Comparison of ENCODE assay signal across 1 cellular context in the genomic region with DNA sequence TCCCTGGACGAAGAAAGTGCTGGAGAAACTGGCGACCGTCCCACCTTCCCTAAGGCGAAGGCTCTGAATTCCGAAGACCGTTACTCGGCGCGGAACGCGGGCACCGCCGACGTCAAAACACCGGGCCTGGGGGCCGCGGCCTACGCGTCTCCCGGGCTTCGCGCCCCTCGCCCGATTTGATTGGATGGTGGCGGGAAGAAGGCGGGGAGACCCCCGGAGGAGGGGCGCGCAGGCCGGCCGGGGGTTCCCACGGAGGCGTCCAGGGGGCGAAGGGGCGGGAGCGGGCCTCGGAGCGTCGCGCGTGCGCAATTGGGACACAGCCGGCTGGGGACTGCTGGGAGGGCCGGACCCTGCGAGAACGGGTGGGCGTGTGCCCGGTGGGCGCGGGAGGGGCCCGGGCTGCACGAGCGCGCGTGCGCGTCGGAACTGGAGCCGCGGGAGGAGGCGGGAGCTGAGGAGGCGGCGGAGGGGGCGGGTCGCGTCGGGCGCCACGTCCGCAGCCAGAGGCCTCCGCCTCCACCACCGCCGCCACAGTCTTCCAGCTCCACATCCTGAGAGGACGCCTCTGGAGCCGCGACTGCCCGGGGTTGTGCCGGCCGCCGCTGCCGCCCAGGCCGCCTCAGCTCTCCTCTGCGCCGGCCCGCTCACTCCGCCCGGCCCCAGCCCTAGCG.
TF ChIP-seq lines count a peak whose summit lies in the region.

TSS of gene TMEM263 (plus strand) at position 531 of the 671 bp plus-strand sequence. CDS start 11,210 bp downstream, outside the sequence.

TF ChIP-seq in GM12878, 131 proteins besides CTCF, POLR2A, EP300 and RAD21 (continued from another document and continues in another):
- TF ChIP-seq E4F1 (IDR thresholded peaks at IDR 0.05; ENCODE audit: borderline replicate concordance, partially characterized antibody), result no peak
- peak; percentile 91 for TF ChIP-seq NKRF (conservative IDR thresholded peaks at IDR 0.05)
- no peak for TF ChIP-seq ETV6 (conservative IDR thresholded peaks at IDR 0.05 in 1 of 2, IDR thresholded peaks at IDR 0.05 in 1 of 2; ENCODE audit: borderline replicate concordance in 1 of 2, low read depth in 1 of 2)
- no peak for TF ChIP-seq KAT2A (conservative IDR thresholded peaks at IDR 0.05; ENCODE audit: control insufficient read depth, low read depth, low read length)
- TF ChIP-seq ZBTB11 (CRISPR knock-in tag; IDR thresholded peaks at IDR 0.05), result no peak
- TF ChIP-seq, protein P1, sequence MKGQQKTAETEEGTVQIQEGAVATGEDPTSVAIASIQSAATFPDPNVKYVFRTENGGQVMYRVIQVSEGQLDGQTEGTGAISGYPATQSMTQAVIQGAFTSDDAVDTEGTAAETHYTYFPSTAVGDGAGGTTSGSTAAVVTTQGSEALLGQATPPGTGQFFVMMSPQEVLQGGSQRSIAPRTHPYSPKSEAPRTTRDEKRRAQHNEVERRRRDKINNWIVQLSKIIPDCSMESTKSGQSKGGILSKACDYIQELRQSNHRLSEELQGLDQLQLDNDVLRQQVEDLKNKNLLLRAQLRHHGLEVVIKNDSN (IDR thresholded peaks at IDR 0.05; ENCODE audit: borderline replicate concordance, extremely low read length, insufficient read depth, low read depth, low read length), result no peak
- TF ChIP-seq EGR1 (IDR thresholded peaks at IDR 0.05; ENCODE audit: borderline replicate concordance in 1 of 2, low read depth in 2 of 2, low read length in 2 of 2), result peak in 1 of 2 experiments; percentile 90; a peak in 2 of 3 replicates
- TF ChIP-seq TCF7 (IDR thresholded peaks at IDR 0.05; ENCODE audit: borderline replicate concordance), result no peak
- TF ChIP-seq TCF12 (IDR thresholded peaks at IDR 0.05; ENCODE audit: low read depth, low read length), result peak; percentile 51; the same call in 1 of the 2 replicates
- TF ChIP-seq CHD2 (IDR thresholded peaks at IDR 0.05; ENCODE audit: borderline replicate concordance, low read depth, low read length), result no peak; the same call in 1 of the 2 replicates
- 0 out of 2 replicates have a peak, but pooled peaks have one; percentile 58 for TF ChIP-seq CHD1 (IDR thresholded peaks at IDR 0.05; ENCODE audit: low read depth, low read length)
- no peak for TF ChIP-seq SIX5 (IDR thresholded peaks at IDR 0.05; ENCODE audit: low read depth, low read length, severe bottlenecking)
- TF ChIP-seq ZNF24 (IDR thresholded peaks at IDR 0.05), result 0 out of 2 replicates have a peak, but pooled peaks have one; percentile 58
- TF ChIP-seq, protein P2, sequence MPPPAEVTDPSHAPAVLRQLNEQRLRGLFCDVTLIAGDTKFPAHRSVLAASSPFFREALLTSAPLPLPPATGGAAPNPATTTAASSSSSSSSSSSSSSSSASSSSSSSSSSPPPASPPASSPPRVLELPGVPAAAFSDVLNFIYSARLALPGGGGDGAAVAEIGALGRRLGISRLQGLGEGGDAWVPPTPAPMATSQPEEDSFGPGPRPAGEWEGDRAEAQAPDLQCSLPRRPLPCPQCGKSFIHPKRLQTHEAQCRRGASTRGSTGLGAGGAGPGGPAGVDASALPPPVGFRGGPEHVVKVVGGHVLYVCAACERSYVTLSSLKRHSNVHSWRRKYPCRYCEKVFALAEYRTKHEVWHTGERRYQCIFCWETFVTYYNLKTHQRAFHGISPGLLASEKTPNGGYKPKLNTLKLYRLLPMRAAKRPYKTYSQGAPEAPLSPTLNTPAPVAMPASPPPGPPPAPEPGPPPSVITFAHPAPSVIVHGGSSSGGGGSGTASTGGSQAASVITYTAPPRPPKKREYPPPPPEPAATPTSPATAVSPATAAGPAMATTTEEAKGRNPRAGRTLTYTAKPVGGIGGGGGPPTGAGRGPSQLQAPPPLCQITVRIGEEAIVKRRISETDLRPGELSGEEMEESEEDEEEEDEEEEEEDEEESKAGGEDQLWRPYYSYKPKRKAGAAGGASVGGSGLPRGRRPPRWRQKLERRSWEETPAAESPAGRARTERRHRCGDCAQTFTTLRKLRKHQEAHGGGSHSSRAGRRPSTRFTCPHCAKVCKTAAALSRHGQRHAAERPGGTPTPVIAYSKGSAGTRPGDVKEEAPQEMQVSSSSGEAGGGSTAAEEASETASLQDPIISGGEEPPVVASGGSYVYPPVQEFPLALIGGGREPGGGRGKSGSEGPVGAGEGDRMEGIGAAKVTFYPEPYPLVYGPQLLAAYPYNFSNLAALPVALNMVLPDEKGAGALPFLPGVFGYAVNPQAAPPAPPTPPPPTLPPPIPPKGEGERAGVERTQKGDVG (CRISPR knock-in tag; IDR thresholded peaks at IDR 0.05), result no peak
- TF ChIP-seq STAT1 (conservative IDR thresholded peaks at IDR 0.05), result no peak
- no peak for TF ChIP-seq NR2C2 (IDR thresholded peaks at IDR 0.05; ENCODE audit: borderline replicate concordance, control insufficient read depth, insufficient read length, low read depth)
- TF ChIP-seq HDAC6 (IDR thresholded peaks at IDR 0.05; ENCODE audit: unreplicated experiment), result no peak
- TF ChIP-seq ESRRA (IDR thresholded peaks at IDR 0.05; ENCODE audit: low read length), result no peak
- TF ChIP-seq NR2F1 (conservative IDR thresholded peaks at IDR 0.05), result peak; percentile 68; the same call in 1 of the 2 replicates
- TF ChIP-seq PRDM15 (CRISPR knock-in tag; IDR thresholded peaks at IDR 0.05), result no peak
- no peak for TF ChIP-seq ZNF274 (IDR thresholded peaks at IDR 0.05; ENCODE audit: insufficient read depth, insufficient read length)
- TF ChIP-seq ZNF622 (IDR thresholded peaks at IDR 0.05), result no peak
- peak; percentile 93 for TF ChIP-seq IKZF1 (conservative IDR thresholded peaks at IDR 0.05)
- TF ChIP-seq, protein P3, sequence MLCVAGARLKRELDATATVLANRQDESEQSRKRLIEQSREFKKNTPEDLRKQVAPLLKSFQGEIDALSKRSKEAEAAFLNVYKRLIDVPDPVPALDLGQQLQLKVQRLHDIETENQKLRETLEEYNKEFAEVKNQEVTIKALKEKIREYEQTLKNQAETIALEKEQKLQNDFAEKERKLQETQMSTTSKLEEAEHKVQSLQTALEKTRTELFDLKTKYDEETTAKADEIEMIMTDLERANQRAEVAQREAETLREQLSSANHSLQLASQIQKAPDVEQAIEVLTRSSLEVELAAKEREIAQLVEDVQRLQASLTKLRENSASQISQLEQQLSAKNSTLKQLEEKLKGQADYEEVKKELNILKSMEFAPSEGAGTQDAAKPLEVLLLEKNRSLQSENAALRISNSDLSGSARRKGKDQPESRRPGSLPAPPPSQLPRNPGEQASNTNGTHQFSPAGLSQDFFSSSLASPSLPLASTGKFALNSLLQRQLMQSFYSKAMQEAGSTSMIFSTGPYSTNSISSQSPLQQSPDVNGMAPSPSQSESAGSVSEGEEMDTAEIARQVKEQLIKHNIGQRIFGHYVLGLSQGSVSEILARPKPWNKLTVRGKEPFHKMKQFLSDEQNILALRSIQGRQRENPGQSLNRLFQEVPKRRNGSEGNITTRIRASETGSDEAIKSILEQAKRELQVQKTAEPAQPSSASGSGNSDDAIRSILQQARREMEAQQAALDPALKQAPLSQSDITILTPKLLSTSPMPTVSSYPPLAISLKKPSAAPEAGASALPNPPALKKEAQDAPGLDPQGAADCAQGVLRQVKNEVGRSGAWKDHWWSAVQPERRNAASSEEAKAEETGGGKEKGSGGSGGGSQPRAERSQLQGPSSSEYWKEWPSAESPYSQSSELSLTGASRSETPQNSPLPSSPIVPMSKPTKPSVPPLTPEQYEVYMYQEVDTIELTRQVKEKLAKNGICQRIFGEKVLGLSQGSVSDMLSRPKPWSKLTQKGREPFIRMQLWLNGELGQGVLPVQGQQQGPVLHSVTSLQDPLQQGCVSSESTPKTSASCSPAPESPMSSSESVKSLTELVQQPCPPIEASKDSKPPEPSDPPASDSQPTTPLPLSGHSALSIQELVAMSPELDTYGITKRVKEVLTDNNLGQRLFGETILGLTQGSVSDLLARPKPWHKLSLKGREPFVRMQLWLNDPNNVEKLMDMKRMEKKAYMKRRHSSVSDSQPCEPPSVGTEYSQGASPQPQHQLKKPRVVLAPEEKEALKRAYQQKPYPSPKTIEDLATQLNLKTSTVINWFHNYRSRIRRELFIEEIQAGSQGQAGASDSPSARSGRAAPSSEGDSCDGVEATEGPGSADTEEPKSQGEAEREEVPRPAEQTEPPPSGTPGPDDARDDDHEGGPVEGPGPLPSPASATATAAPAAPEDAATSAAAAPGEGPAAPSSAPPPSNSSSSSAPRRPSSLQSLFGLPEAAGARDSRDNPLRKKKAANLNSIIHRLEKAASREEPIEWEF (IDR thresholded peaks at IDR 0.05; ENCODE audit: insufficient replicate concordance, low read depth, low read length), result no peak
- TF ChIP-seq FOXM1 (IDR thresholded peaks at IDR 0.05; ENCODE audit: low read depth, low read length), result no peak
- no peak for TF ChIP-seq RAD51 (IDR thresholded peaks at IDR 0.05)
- TF ChIP-seq ZZZ3 (IDR thresholded peaks at IDR 0.05; ENCODE audit: control insufficient read depth, insufficient read length, low read depth), result no peak
- peak; percentile 78 for TF ChIP-seq DPF2 (IDR thresholded peaks at IDR 0.05)
- TF ChIP-seq TARDBP (IDR thresholded peaks at IDR 0.05; ENCODE audit: borderline replicate concordance), result no peak
- TF ChIP-seq, protein P4, sequence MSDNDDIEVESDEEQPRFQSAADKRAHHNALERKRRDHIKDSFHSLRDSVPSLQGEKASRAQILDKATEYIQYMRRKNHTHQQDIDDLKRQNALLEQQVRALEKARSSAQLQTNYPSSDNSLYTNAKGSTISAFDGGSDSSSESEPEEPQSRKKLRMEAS (IDR thresholded peaks at IDR 0.05; ENCODE audit: low read depth, low read length), result 0 out of 2 replicates have a peak, but pooled peaks have one; percentile 36
- no peak for TF ChIP-seq ZSCAN29 (IDR thresholded peaks at IDR 0.05)
